Comparison of ENCODE assay signal across 22 cellular contexts in the genomic region with DNA sequence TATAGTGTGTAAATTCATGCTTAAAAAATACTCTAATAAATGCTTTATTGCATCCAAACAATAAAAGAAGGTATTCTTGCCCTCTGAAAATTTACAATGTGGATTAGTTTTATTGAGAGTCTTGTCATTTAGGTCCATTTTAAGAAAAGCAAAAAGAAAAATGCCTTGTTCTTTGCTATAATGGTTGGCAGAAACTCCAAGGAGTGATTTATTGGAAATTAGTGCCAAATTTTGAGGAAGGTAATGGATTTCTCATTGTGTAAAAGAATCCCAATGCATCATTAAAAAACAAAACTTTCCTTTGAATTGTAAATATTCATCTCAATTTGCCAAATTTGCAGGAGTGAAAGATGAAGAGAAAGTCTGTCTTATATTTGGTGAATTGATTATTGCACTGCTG.
"Had no signal": no experiment of that assay in that cellular context is flagged by ENCODE, and none has a peak within 500 bp of the region (broad histone marks: within the 10 kb centered on the region; RNA-seq: fewer than 3 reads in every experiment).

No MANE protein-coding gene starts in this region.

- H3K9me3 Mint-ChIP-seq: activated naive CD4-positive, alpha-beta T cell treated with anti-CD3 and anti-CD28 coated beads, Interleukin-2, amount 50 U/mL, for 72 hours; activated T-helper 17 cell treated with anti-CD3 and anti-CD28 coated beads, Interleukin-2, amount 50 U/mL, for 72 hours; central memory CD8-positive, alpha-beta T cell had no signal

- H3K27ac Mint-ChIP-seq: activated naive CD4-positive, alpha-beta T cell treated with anti-CD3 and anti-CD28 coated beads, Interleukin-2, amount 50 U/mL, for 72 hours; activated T-helper 17 cell treated with anti-CD3 and anti-CD28 coated beads, Interleukin-2, amount 50 U/mL, for 72 hours; natural killer cell had no signal

- H3K27me3 Mint-ChIP-seq: central memory CD8-positive, alpha-beta T cell had no signal

- H3K4me2 ChIP-seq: SK-N-SH had no signal

- H3K9ac ChIP-seq: SK-N-SH had no signal

- DNase-seq: activated CD4-positive, alpha-beta T cell treated with anti-CD3 and anti-CD28 coated beads for 1 hour; activated T-cell treated with anti-CD3 and anti-CD28 coated beads, Interleukin-2, amount 50 U/mL, for 1 hour; adrenal gland; esophagus squamous epithelium; gastrocnemius medialis; head of caudate nucleus; midbrain; natural killer cell; SK-N-SH; spleen; stimulated activated CD4-positive, alpha-beta T cell treated with anti-CD3 and anti-CD28 coated beads, Interleukin-4, amount 100 ng/mL, for 24 hours; stimulated activated naive CD8-positive, alpha-beta T cell treated with anti-CD3 and anti-CD28 coated beads, Interleukin-15, Interleukin-2, amounts not matched to agents 100 U/mL and 50 U/mL, for 24 hours; upper lobe of left lung; WERI-Rb-1 had no signal

- H3K27me3 ChIP-seq: adrenal gland, ascending aorta, breast epithelium, esophagus squamous epithelium, gastrocnemius medialis, spleen, upper lobe of left lung had no signal

- H3K4me1 Mint-ChIP-seq: activated T-helper 17 cell treated with anti-CD3 and anti-CD28 coated beads, Interleukin-2, amount 50 U/mL, for 72 hours; central memory CD8-positive, alpha-beta T cell; natural killer cell had no signal

- H3K36me3 Mint-ChIP-seq: activated naive CD4-positive, alpha-beta T cell treated with anti-CD3 and anti-CD28 coated beads, Interleukin-2, amount 50 U/mL, for 72 hours had no signal

- H3K4me3 ChIP-seq: adrenal gland, ascending aorta, breast epithelium, esophagus squamous epithelium, gastrocnemius medialis, prostate gland, spleen, upper lobe of left lung had no signal

- FAIRE-seq: colon, keratinocyte had no signal

- H3K9me3 ChIP-seq: adrenal gland, ascending aorta, breast epithelium, esophagus squamous epithelium, gastrocnemius medialis, prostate gland, SK-N-SH had no signal

- ATAC-seq: activated naive CD4-positive, alpha-beta T cell treated with anti-CD3 and anti-CD28 coated beads, Interleukin-2, amount 50 U/mL, for 72 hours; activated T-helper 17 cell treated with anti-CD3 and anti-CD28 coated beads, Interleukin-2, amount 50 U/mL, for 72 hours; gastrocnemius medialis; natural killer cell; stimulated activated naive CD8-positive, alpha-beta T cell treated with anti-CD3 and anti-CD28 coated beads, Interleukin-15, Interleukin-2, amounts not matched to agents 100 U/mL and 50 U/mL, for 24 hours had no signal

- H3K4me3 Mint-ChIP-seq: activated T-helper 17 cell treated with anti-CD3 and anti-CD28 coated beads, Interleukin-2, amount 50 U/mL, for 72 hours; central memory CD8-positive, alpha-beta T cell; natural killer cell had no signal

- H3K9me2 ChIP-seq: SK-N-SH had no signal

- H3K4me1 ChIP-seq: adrenal gland, ascending aorta, breast epithelium, gastrocnemius medialis, prostate gland, spleen, upper lobe of left lung had no signal

- H3K36me3 ChIP-seq: adrenal gland, ascending aorta, breast epithelium, esophagus squamous epithelium, gastrocnemius medialis, prostate gland, spleen, upper lobe of left lung, WERI-Rb-1 had no signal

- H3K27ac ChIP-seq: adrenal gland, ascending aorta, breast epithelium, esophagus squamous epithelium, gastrocnemius medialis, prostate gland, spleen, upper lobe of left lung, WERI-Rb-1 had no signal
